In genomic region chrX:109629310-109629709, GRCh38 we compare ENCODE assay signal across 22 cellular contexts. TPM values are rescaled to one million over a fixed set of nuclear protein-coding genes. Genes with fewer than 3 reads are reported as not detected.
DNase-seq lines count a peak whose midpoint lies in the region; ATAC-seq and TF ChIP-seq lines count a peak whose summit lies in the region.
"Had no signal": no experiment of that assay in that cellular context is flagged by ENCODE, and none has a peak within 500 bp of the region (broad histone marks: within the 10 kb centered on the region; RNA-seq: fewer than 3 reads in every experiment).

No MANE protein-coding gene starts in this region.

- no peaks in the 10 kb centered on the region for H3K27me3 ChIP-seq in cardiac muscle cell
- H3K27me3 ChIP-seq: MG63, uterus had no signal

- H3K4me3 ChIP-seq in cardiac muscle cell = no peak overlapping the region
- H3K4me3 ChIP-seq: MG63, uterus had no signal

- H3K36me3 ChIP-seq in cardiac muscle cell = no peaks in the 10 kb centered on the region
- H3K36me3 ChIP-seq: MG63, uterus, WERI-Rb-1 had no signal

- no peaks in the 10 kb centered on the region for H3K9me3 ChIP-seq in cardiac muscle cell (ENCODE audit: low read depth)
- H3K9me3 ChIP-seq: MG63, uterus had no signal

- no peaks in the 10 kb centered on the region for H3K9me3 Mint-ChIP-seq in activated T-helper 1 cell treated with anti-CD3 and anti-CD28 coated beads, Interleukin-12 subunit alpha, Interleukin-12 subunit beta, Interleukin-2, Interleukin-4 antibody, amounts not matched to agents 30 ng/mL and 10 ng/mL and 1 ng/mL, durations not matched to agents 14 hours and 24 hours and 36 hours
- H3K9me3 Mint-ChIP-seq in immature natural killer cell = no peaks in the 10 kb centered on the region
- H3K9me3 Mint-ChIP-seq: activated CD8-positive, alpha-beta T cell treated with anti-CD3 and anti-CD28 coated beads for 36 hours; activated naive CD8-positive, alpha-beta T cell treated with anti-CD3 and anti-CD28 coated beads, Interleukin-2, amount 50 U/mL, for 24 hours; stimulated activated naive B cell treated with anti-CD40 and anti-IgM and Interleukin-4, amounts not matched to agents 10 μg/mL and 1 μg/mL and 100 μg/mL, for 72 hours; T-cell had no signal

- no peaks in the 10 kb centered on the region for H3K27me3 Mint-ChIP-seq in activated T-helper 1 cell treated with anti-CD3 and anti-CD28 coated beads, Interleukin-12 subunit alpha, Interleukin-12 subunit beta, Interleukin-2, Interleukin-4 antibody, amounts not matched to agents 30 ng/mL and 10 ng/mL and 1 ng/mL, durations not matched to agents 14 hours and 24 hours and 36 hours (ENCODE audit: insufficient read depth)
- peaks cover 0 to 2% (median 0%) of the 10 kb centered on the region in 3 donors for H3K27me3 Mint-ChIP-seq in immature natural killer cell (ENCODE audit: low read depth in 3 of 3)
- H3K27me3 Mint-ChIP-seq: activated CD8-positive, alpha-beta T cell treated with anti-CD3 and anti-CD28 coated beads for 36 hours; activated naive CD8-positive, alpha-beta T cell treated with anti-CD3 and anti-CD28 coated beads, Interleukin-2, amount 50 U/mL, for 24 hours had no signal

- peaks cover 5% of the 10 kb centered on the region for H3K4me1 Mint-ChIP-seq in activated T-helper 1 cell treated with anti-CD3 and anti-CD28 coated beads, Interleukin-12 subunit alpha, Interleukin-12 subunit beta, Interleukin-2, Interleukin-4 antibody, amounts not matched to agents 30 ng/mL and 10 ng/mL and 1 ng/mL, durations not matched to agents 14 hours and 24 hours and 36 hours (ENCODE audit: low read depth)
- H3K4me1 Mint-ChIP-seq in immature natural killer cell = peaks cover 6 to 13% of the 10 kb centered on the region in 2 donors
- H3K4me1 Mint-ChIP-seq: T-cell had no signal

- DNase-seq in cardiac muscle cell (ENCODE audit: low read depth in 1 of 2, low spot score in 1 of 2) (peak; percentile 32 to 44), Right ventricle myocardium inferior (ENCODE audit: missing footprints) (no peak), NCI-H69 (lab: John Stamatoyannopoulos, UW) (peak; percentile 87), dermis blood vessel endothelial cell (peak; percentile 88), superior temporal gyrus (ENCODE audit: extremely low spot score) (peak; percentile 31), immature natural killer cell (no peak), foreskin melanocyte (no peak)
- no peak for DNase-seq in activated T-helper 1 cell treated with anti-CD3 and anti-CD28 coated beads, Interleukin-12 subunit alpha, Interleukin-12 subunit beta, Interleukin-2, Interleukin-4 antibody, amounts not matched to agents 30 ng/mL and 10 ng/mL and 1 ng/mL, durations not matched to agents 14 hours and 24 hours and 36 hours (ENCODE audit: low spot score)
- DNase-seq: activated CD8-positive, alpha-beta T cell treated with anti-CD3 and anti-CD28 coated beads for 36 hours; activated naive CD8-positive, alpha-beta T cell treated with anti-CD3 and anti-CD28 coated beads, Interleukin-2, amount 50 U/mL, for 24 hours; Calu3; HCEC 1CT; left colon; MG63; NCI-H526; RPMI8226; stimulated activated naive B cell treated with anti-CD40 and anti-IgM and Interleukin-4, amounts not matched to agents 10 μg/mL and 1 μg/mL and 100 μg/mL, for 72 hours; T-cell; uterus; WERI-Rb-1 had no signal

- no peak for TF ChIP-seq CTCF in cardiac muscle cell (IDR thresholded peaks at IDR 0.05; ENCODE audit: low read depth, low read length)

- no peak overlapping the region for H3K27ac Mint-ChIP-seq in activated T-helper 1 cell treated with anti-CD3 and anti-CD28 coated beads, Interleukin-12 subunit alpha, Interleukin-12 subunit beta, Interleukin-2, Interleukin-4 antibody, amounts not matched to agents 30 ng/mL and 10 ng/mL and 1 ng/mL, durations not matched to agents 14 hours and 24 hours and 36 hours
- H3K27ac Mint-ChIP-seq in immature natural killer cell = no peak overlapping the region
- H3K27ac Mint-ChIP-seq: activated CD8-positive, alpha-beta T cell treated with anti-CD3 and anti-CD28 coated beads for 36 hours; activated naive CD8-positive, alpha-beta T cell treated with anti-CD3 and anti-CD28 coated beads, Interleukin-2, amount 50 U/mL, for 24 hours; stimulated activated naive B cell treated with anti-CD40 and anti-IgM and Interleukin-4, amounts not matched to agents 10 μg/mL and 1 μg/mL and 100 μg/mL, for 72 hours; T-cell had no signal

- intact Hi-C loops in Right ventricle myocardium inferior (cut with DNase I) = no loop called here
- intact Hi-C loops in activated T-helper 1 cell treated with anti-CD3 and anti-CD28 coated beads, Interleukin-12 subunit alpha, Interleukin-12 subunit beta, Interleukin-2, Interleukin-4 antibody, amounts not matched to agents 30 ng/mL and 10 ng/mL and 1 ng/mL, durations not matched to agents 14 hours and 24 hours and 36 hours (cut with micrococcal nuclease) = no loop called here

- H3K4me1 ChIP-seq in cardiac muscle cell (ENCODE audit: low read depth) = no peaks in the 10 kb centered on the region
- H3K4me1 ChIP-seq: parathyroid adenoma, uterus had no signal

- no peak overlapping the region for H3K4me3 Mint-ChIP-seq in activated T-helper 1 cell treated with anti-CD3 and anti-CD28 coated beads, Interleukin-12 subunit alpha, Interleukin-12 subunit beta, Interleukin-2, Interleukin-4 antibody, amounts not matched to agents 30 ng/mL and 10 ng/mL and 1 ng/mL, durations not matched to agents 14 hours and 24 hours and 36 hours
- H3K4me3 Mint-ChIP-seq in immature natural killer cell = no peak overlapping the region
- H3K4me3 Mint-ChIP-seq: activated CD8-positive, alpha-beta T cell treated with anti-CD3 and anti-CD28 coated beads for 36 hours; activated naive CD8-positive, alpha-beta T cell treated with anti-CD3 and anti-CD28 coated beads, Interleukin-2, amount 50 U/mL, for 24 hours; stimulated activated naive B cell treated with anti-CD40 and anti-IgM and Interleukin-4, amounts not matched to agents 10 μg/mL and 1 μg/mL and 100 μg/mL, for 72 hours; T-cell had no signal

- H3K27ac ChIP-seq in cardiac muscle cell = no peak overlapping the region
- H3K27ac ChIP-seq: parathyroid adenoma, uterus, WERI-Rb-1 had no signal

- ATAC-seq in Right ventricle myocardium inferior = no peak
- ATAC-seq: activated CD8-positive, alpha-beta T cell treated with anti-CD3 and anti-CD28 coated beads for 36 hours; activated naive CD8-positive, alpha-beta T cell treated with anti-CD3 and anti-CD28 coated beads, Interleukin-2, amount 50 U/mL, for 24 hours; esophagus mucosa; left colon; stimulated activated naive B cell treated with anti-CD40 and anti-IgM and Interleukin-4, amounts not matched to agents 10 μg/mL and 1 μg/mL and 100 μg/mL, for 72 hours; T-cell had no signal

- H3K36me3 Mint-ChIP-seq in activated T-helper 1 cell treated with anti-CD3 and anti-CD28 coated beads, Interleukin-12 subunit alpha, Interleukin-12 subunit beta, Interleukin-2, Interleukin-4 antibody, amounts not matched to agents 30 ng/mL and 10 ng/mL and 1 ng/mL, durations not matched to agents 14 hours and 24 hours and 36 hours (ENCODE audit: low read depth) = no peaks in the 10 kb centered on the region
- H3K36me3 Mint-ChIP-seq in immature natural killer cell = peaks cover 0 to 4% (median 0%) of the 10 kb centered on the region in 3 donors
- H3K36me3 Mint-ChIP-seq: T-cell had no signal

RNA-seq across cellular contexts. Expression of gene KCNE5, which starts 4.3 kb away (rescaled TPM):
- 0.92 and 0.99 TPM in 2 replicates for total RNA-seq in cardiac muscle cell
- polyA plus RNA-seq in cardiac muscle cell = 0.33 and 0.46 TPM in 2 replicates
- total RNA-seq in Right ventricle myocardium inferior = 0.43 TPM
- total RNA-seq in dermis blood vessel endothelial cell = not detected in 2 replicates
- 0.52 and 0.81 TPM in 2 replicates for total RNA-seq in activated T-helper 1 cell treated with anti-CD3 and anti-CD28 coated beads, Interleukin-12 subunit alpha, Interleukin-12 subunit beta, Interleukin-2, Interleukin-4 antibody, amounts not matched to agents 30 ng/mL and 10 ng/mL and 1 ng/mL, durations not matched to agents 14 hours and 24 hours and 36 hours
- under 1 TPM in 2 of 3 donors, not detected in 1; 0.69 to 0.79 TPM for polyA plus RNA-seq in immature natural killer cell
- total RNA-seq: esophagus mucosa, left colon had no signal

Comparison
In these comparisons a context has a peak if more than half of its experiments do, and no peak if none do; other contexts are left out.
1. DNase-seq: peak in cardiac muscle cell (2 of 2), NCI-H69 (single experiment), dermis blood vessel endothelial cell (single experiment) and superior temporal gyrus (single experiment); none in Right ventricle myocardium inferior (single experiment), activated T-helper 1 cell treated with anti-CD3 and anti-CD28 coated beads, Interleukin-12 subunit alpha, Interleukin-12 subunit beta, Interleukin-2, Interleukin-4 antibody, amounts not matched to agents 30 ng/mL and 10 ng/mL and 1 ng/mL, durations not matched to agents 14 hours and 24 hours and 36 hours (single experiment), immature natural killer cell (0 of 3) and foreskin melanocyte (single experiment).